8 cellular contexts compared by ENCODE assay signal in genomic region chr12:69470189-69471094, GRCh38. TPM values are rescaled to one million over a fixed set of nuclear protein-coding genes. Genes with fewer than 3 reads are reported as not detected.
DNase-seq lines count a peak whose midpoint lies in the region; ATAC-seq, FAIRE-seq and TF ChIP-seq lines count a peak whose summit lies in the region.

TSS of gene FRS2 (plus strand) at chr12:69470388. CDS start at chr12:69569031, 98,643 bp downstream.

- H3K4me1 ChIP-seq in HepG2 (ENCODE audit: insufficient read depth, low read length), result peaks cover 63% of the 10 kb centered on the region

- TSS peak; percentile 83 for BruUV-seq in HepG2 (replicated peaks; lab: Mats Ljungman, UMichigan)

- FAIRE-seq in HepG2 (lab: Jason Lieb, UNC), result peak; percentile 47

- under 1% methylated on average over 17 of the region's 69 CpGs for WGBS in HepG2 (ENCODE audit: low lambda C conversion rate)

- H4K20me1 ChIP-seq in HepG2 (ENCODE audit: insufficient read depth, low read length), result peaks cover 14% of the 10 kb centered on the region

- DNase-seq in C1 segment of cervical spinal cord (lab: John Stamatoyannopoulos, UW), result peak; percentile 48 to 97 (median 91)
- peak; percentile 79 to 95 for DNase-seq in NCI-H526 (lab: John Stamatoyannopoulos, UW)
- DNase-seq in activated CD4-positive, alpha-beta T cell treated with anti-CD3 and anti-CD28 coated beads, Interleukin-2, amount 10 ng/mL, durations not matched to agents 7 days and 5 days, result peak; percentile 87
- peak; percentile 86 for DNase-seq in HepG2 (ENCODE audit: low spot score)
- peak; percentile 87 for DNase-seq in stimulated activated CD4-positive, alpha-beta T cell treated with anti-CD3 and anti-CD28 coated beads, Interleukin-4, amount 100 ng/mL, for 1 hour

- no peaks in the 10 kb centered on the region for H3K27me3 Mint-ChIP-seq in activated CD4-positive, alpha-beta T cell treated with anti-CD3 and anti-CD28 coated beads, Interleukin-2, amount 10 ng/mL, durations not matched to agents 7 days and 5 days
- H3K27me3 Mint-ChIP-seq in dendritic cell treated with granulocyte-macrophage colony-stimulating factor and Interleukin-4, amounts not matched to agents 40 ng/mL and 50 ng/mL, for 4 days, result no peaks in the 10 kb centered on the region

- H3K4me2 ChIP-seq in HepG2 (ENCODE audit: low read depth, low read length), result peak within 1 kb of the TSS; percentile 88

- ATAC-seq in GM19324 (IDR thresholded peaks at IDR 0.05; ENCODE audit: low FRiP score, unreplicated experiment) (peak; percentile 97), HG03469 (IDR thresholded peaks at IDR 0.05; ENCODE audit: unreplicated experiment) (peak; percentile 93), HepG2 (peak; percentile 98)

- peak within 1 kb of the TSS; percentile 89 for H2AFZ ChIP-seq in HepG2 (ENCODE audit: low read length)

- peak; percentile 64 for TF ChIP-seq RAD21 in HepG2 (CRISPR knock-in tag; IDR thresholded peaks at IDR 0.05)

- H3K9me3 ChIP-seq in HepG2 (ENCODE audit: low read length), result no peaks in the 10 kb centered on the region

- POLR2A ChIA-PET in activated CD4-positive, alpha-beta T cell treated with anti-CD3 and anti-CD28 coated beads, Interleukin-2, amount 10 ng/mL, durations not matched to agents 7 days and 5 days (lab: Charles Lee), result interaction anchor here (0.5 to 0.8 kb wide), 2 partner anchors 43 to 796 kb away, joined by 3 to 6 read pairs; no protein-coding TSS in a partner anchor
- POLR2A ChIA-PET in HepG2 (lab: Yijun Ruan, JAX), result interaction anchor here (1.1 to 3.3 kb wide), 4 partner anchors 11 to 53 kb away, joined by 3 to 10 read pairs (median 6); no protein-coding TSS in a partner anchor

- TF ChIP-seq EP300 in HepG2 (IDR thresholded peaks at IDR 0.05; ENCODE audit: low read depth in 2 of 2, low read length in 2 of 2), result 0 out of 4 replicates have a peak, but pooled peaks of 1 of the 2 experiments have one; percentile 16
- TF ChIP-seq EP300 in HepG2 (CRISPR knock-in tag; IDR thresholded peaks at IDR 0.05; ENCODE audit: borderline replicate concordance), result no peak

- peak within 1 kb of the TSS; percentile 98 for H3K4me3 Mint-ChIP-seq in activated CD4-positive, alpha-beta T cell treated with anti-CD3 and anti-CD28 coated beads, Interleukin-2, amount 10 ng/mL, durations not matched to agents 7 days and 5 days
- H3K4me3 Mint-ChIP-seq in dendritic cell treated with granulocyte-macrophage colony-stimulating factor and Interleukin-4, amounts not matched to agents 40 ng/mL and 50 ng/mL, for 4 days, result peak within 1 kb of the TSS; percentile 98

- TF ChIP-seq POLR2A in HepG2 (IDR thresholded peaks at IDR 0.05; ENCODE audit: insufficient read depth in 1 of 2, low read depth in 2 of 2, low read length in 2 of 2), result peak; percentile 82 to 83

- in situ Hi-C loops in HepG2 (cut with HindIII; ENCODE audit: extremely low pct_ligation_motif_present, low pct_unique_long_range_greater_than_20kb), result loop anchor here (5.0 kb wide), 1 partner anchor 102 kb away; no protein-coding TSS in a partner anchor

- CTCF ChIA-PET in activated CD4-positive, alpha-beta T cell treated with anti-CD3 and anti-CD28 coated beads, Interleukin-2, amount 10 ng/mL, durations not matched to agents 7 days and 5 days (lab: Charles Lee), result interaction anchor here (1.2 to 1.4 kb wide), 2 partner anchors 15 to 103 kb away, joined by 3 to 8 read pairs; no protein-coding TSS in a partner anchor
- CTCF ChIA-PET in HepG2 (lab: Yijun Ruan, JAX; ENCODE audit: low intra/inter-chr PET ratio, low total read pairs), result interaction anchor here (1.3 kb wide), 1 partner anchor 100 kb away, joined by 8 read pairs; no protein-coding TSS in a partner anchor

- peak within 1 kb of the TSS; percentile 93 for H3K9ac ChIP-seq in HepG2 (ENCODE audit: insufficient read depth, low read depth, low read length)

- H3K27ac ChIP-seq in HepG2 (ENCODE audit: extremely low read length, insufficient read depth, low read length), result peak within 1 kb of the TSS; percentile 95

- peak within 1 kb of the TSS; percentile 89 to 98 (median 96) for H3K4me3 ChIP-seq in HepG2 (replicated peaks in 1 of 3; ENCODE audit: insufficient read depth in 1 of 3, low read depth in 2 of 3, low read length in 3 of 3)

- H3K79me2 ChIP-seq in HepG2 (ENCODE audit: insufficient read depth, low read length), result peaks cover 49% of the 10 kb centered on the region

- TF ChIP-seq CTCF in HepG2 (CRISPR knock-in tag; IDR thresholded peaks at IDR 0.05), result peak; percentile 77

- peaks cover 10% of the 10 kb centered on the region for H3K36me3 Mint-ChIP-seq in activated CD4-positive, alpha-beta T cell treated with anti-CD3 and anti-CD28 coated beads, Interleukin-2, amount 10 ng/mL, durations not matched to agents 7 days and 5 days (ENCODE audit: low read depth)
- peaks cover 27% of the 10 kb centered on the region for H3K36me3 Mint-ChIP-seq in dendritic cell treated with granulocyte-macrophage colony-stimulating factor and Interleukin-4, amounts not matched to agents 40 ng/mL and 50 ng/mL, for 4 days (ENCODE audit: low read depth)

- H3K27me3 ChIP-seq in HepG2 (ENCODE audit: control insufficient read depth in 1 of 2, insufficient read depth in 2 of 2, low read length in 2 of 2), result no peaks in the 10 kb centered on the region; a peak in 1 of 5 replicates

- H3K4me1 Mint-ChIP-seq in activated CD4-positive, alpha-beta T cell treated with anti-CD3 and anti-CD28 coated beads, Interleukin-2, amount 10 ng/mL, durations not matched to agents 7 days and 5 days, result peaks cover 35% of the 10 kb centered on the region
- peaks cover 59% of the 10 kb centered on the region for H3K4me1 Mint-ChIP-seq in dendritic cell treated with granulocyte-macrophage colony-stimulating factor and Interleukin-4, amounts not matched to agents 40 ng/mL and 50 ng/mL, for 4 days (ENCODE audit: low read depth)

- H3K9me3 Mint-ChIP-seq in activated CD4-positive, alpha-beta T cell treated with anti-CD3 and anti-CD28 coated beads, Interleukin-2, amount 10 ng/mL, durations not matched to agents 7 days and 5 days, result no peaks in the 10 kb centered on the region
- no peaks in the 10 kb centered on the region for H3K9me3 Mint-ChIP-seq in dendritic cell treated with granulocyte-macrophage colony-stimulating factor and Interleukin-4, amounts not matched to agents 40 ng/mL and 50 ng/mL, for 4 days

- H3K36me3 ChIP-seq in HepG2 (replicated peaks in 1 of 2; ENCODE audit: control insufficient read depth in 1 of 2, insufficient read depth in 2 of 2, low read length in 2 of 2), result no peaks in the 10 kb centered on the region

- H3K27ac Mint-ChIP-seq in activated CD4-positive, alpha-beta T cell treated with anti-CD3 and anti-CD28 coated beads, Interleukin-2, amount 10 ng/mL, durations not matched to agents 7 days and 5 days, result peak within 1 kb of the TSS; percentile 98
- H3K27ac Mint-ChIP-seq in dendritic cell treated with granulocyte-macrophage colony-stimulating factor and Interleukin-4, amounts not matched to agents 40 ng/mL and 50 ng/mL, for 4 days, result peak within 1 kb of the TSS; percentile 98

- intact Hi-C loops in dendritic cell treated with granulocyte-macrophage colony-stimulating factor and Interleukin-4, amounts not matched to agents 40 ng/mL and 50 ng/mL, for 4 days (cut with micrococcal nuclease), result loop anchor here (1.0 to 5.0 kb wide), 2 partner anchors 92 to 115 kb away; partner anchors contain the start of gene CCT2
- intact Hi-C loops in HepG2 (cut with micrococcal nuclease; ENCODE audit: unreplicated experiment), result loop anchor here (1.0 to 2.0 kb wide), 3 partner anchors 54 to 100 kb away; no protein-coding TSS in a partner anchor

TF ChIP-seq in HepG2, 621 proteins besides CTCF, POLR2A, EP300 and RAD21 (continues in another document):
- TF ChIP-seq ZFP36L1 (CRISPR knock-in tag; IDR thresholded peaks at IDR 0.05), result no peak
- no peak for TF ChIP-seq ZBTB14 (CRISPR knock-in tag; IDR thresholded peaks at IDR 0.05)

RNA-seq across cellular contexts. Expression of gene FRS2, which starts in this region (rescaled TPM):
- total RNA-seq in activated CD4-positive, alpha-beta T cell treated with anti-CD3 and anti-CD28 coated beads, Interleukin-2, amount 10 ng/mL, durations not matched to agents 7 days and 5 days, result 10 to 100 TPM; 14.6 to 18.4 TPM
- total RNA-seq in HepG2 (2016; rRNA removed; fragmentation: Illumina TruSeq; extraction: Trizol), result 16.8 and 31.4 TPM in 2 replicates
- total RNA-seq in HepG2 (2016; cell fraction: cytosol; rRNA removed; fragmentation: Illumina TruSeq; extraction: Trizol; ENCODE audit: low read depth), result 4.7 and 5.6 TPM in 2 replicates
- 16.4 and 31.5 TPM in 2 replicates for total RNA-seq in HepG2 (2016; cell fraction: insoluble cytoplasmic fraction; rRNA removed; fragmentation: Illumina TruSeq; extraction: Trizol)
- total RNA-seq in HepG2 (2016; cell fraction: membrane; rRNA removed; fragmentation: Illumina TruSeq; extraction: Trizol), result 22.4 and 22.5 TPM in 2 replicates
- 28.4 and 31.2 TPM in 2 replicates for total RNA-seq in HepG2 (2016; cell fraction: nucleus; rRNA removed; fragmentation: Illumina TruSeq; extraction: Trizol)
- 6.9 and 8.3 TPM in 2 replicates for polyA plus RNA-seq in HepG2 (2011; rRNA removed)
- polyA plus RNA-seq in HepG2 (2011; cell fraction: cytosol; rRNA removed), result 4.1 and 5.5 TPM in 2 replicates
- 6.9 and 7.2 TPM in 2 replicates for polyA plus RNA-seq in HepG2 (2011; cell fraction: nucleus; rRNA removed)
- 6.1 and 7.0 TPM in 2 replicates for polyA plus RNA-seq in HepG2 (2012)
- 1.2 TPM in 2 replicates for polyA plus RNA-seq in HepG2 (2016; cell fraction: cytosol; fragmentation: Illumina TruSeq; extraction: Trizol; ENCODE audit: low read depth)
- polyA plus RNA-seq in HepG2 (2016; cell fraction: insoluble cytoplasmic fraction; fragmentation: Illumina TruSeq; extraction: Trizol; ENCODE audit: low read depth), result 14.7 and 15.8 TPM in 2 replicates
- polyA plus RNA-seq in HepG2 (2016; cell fraction: membrane; fragmentation: Illumina TruSeq; extraction: Trizol; ENCODE audit: low read depth), result 5.8 and 7.6 TPM in 2 replicates
- polyA plus RNA-seq in HepG2 (2016; cell fraction: nucleus; fragmentation: Illumina TruSeq; extraction: Trizol; ENCODE audit: insufficient read depth, low read depth), result 17.3 and 19.7 TPM in 2 replicates
- 11.2 and 18.2 TPM in 2 replicates for polyA minus RNA-seq in HepG2 (2011; rRNA and poly(A)+ RNA removed; ENCODE audit: low replicate concordance)
- 10.3 and 13.9 TPM in 2 replicates for polyA minus RNA-seq in HepG2 (2011; cell fraction: cytosol; rRNA and poly(A)+ RNA removed)
- polyA minus RNA-seq in HepG2 (2011; cell fraction: nucleus; rRNA and poly(A)+ RNA removed), result 43.4 and 53.3 TPM in 2 replicates

Comparison
In these comparisons a context has a peak if more than half of its experiments do, and no peak if none do; other contexts are left out.
1. Peak in every context shown above with its lines: DNase-seq, ATAC-seq, H3K4me3 ChIP-seq and H3K27ac ChIP-seq.